ENCODE assay signal across 8 cellular contexts in genomic region chr9:73107489-73108069, GRCh38. TPM values are rescaled to one million over a fixed set of nuclear protein-coding genes. Genes with fewer than 3 reads are reported as not detected.
DNase-seq lines count a peak whose midpoint lies in the region; ATAC-seq and TF ChIP-seq lines count a peak whose summit lies in the region.
"Not testable (repeated sequence)": the region's sequence is repeated elsewhere in the genome, so short reads cannot be mapped to it uniquely, and the experiment has no call there.

No MANE protein-coding gene starts in this region.

- not testable (repeated sequence) for H3K4me3 ChIP-seq in BJ (ENCODE audit: low read depth, low read length); colonic mucosa

- POLR2A ChIA-PET in BJ (lab: Charles Lee), result not testable (repeated sequence)

- intact Hi-C loops in colonic mucosa (cut with DNase I), result loop anchor here (2.0 kb wide), 1 partner anchor 77 kb away; no protein-coding TSS in a partner anchor

- not testable (repeated sequence) for DNase-seq in BJ (ENCODE audit: low read depth); left lobe of liver (ENCODE audit: low spot score)
- DNase-seq in NCI-H748 treated with DMSO at 0.1 percent for 48 hours (lab: John Stamatoyannopoulos, UW) (peak; percentile 20), colonic mucosa (peak; percentile 66)
- DNase-seq in activated CD4-positive, alpha-beta T cell treated with anti-CD3 and anti-CD28 coated beads, Interleukin-2, amount 50 U/mL, for 24 hours (ENCODE audit: low read depth in 1 of 2, low spot score in 1 of 2), result peak; percentile 9 to 55
- DNase-seq in stimulated activated CD4-positive, alpha-beta T cell treated with anti-CD3 and anti-CD28 coated beads, Interleukin-4, amount 100 ng/mL, for 4 hours, result peak; percentile 34 to 55

- not testable (repeated sequence) for H3K9ac ChIP-seq in colonic mucosa (ENCODE audit: low read depth in 2 of 2, low read length in 2 of 2)

- CTCF ChIA-PET in BJ (lab: Yijun Ruan, JAX), result interaction anchor here (0.6 to 2.6 kb wide), 30 partner anchors 9 to 578 kb away, joined by 3 to 63 read pairs (median 4); partner anchors contain the start of gene ANXA1

- not testable (repeated sequence) for H3K9me3 ChIP-seq in colonic mucosa

- H3K27ac ChIP-seq in colonic mucosa, result not testable (repeated sequence)

- peak; percentile 92 for ATAC-seq in GM19328 (IDR thresholded peaks at IDR 0.05; ENCODE audit: unreplicated experiment)
- peak; percentile 71 for ATAC-seq in HG03196 (IDR thresholded peaks at IDR 0.05; ENCODE audit: unreplicated experiment)
- peak; percentile 82 for ATAC-seq in left lobe of liver

- not testable (repeated sequence) for H3K27me3 ChIP-seq in BJ (ENCODE audit: control insufficient read depth, insufficient read depth, low read length); colonic mucosa

- not testable (repeated sequence) for H3K4me1 ChIP-seq in colonic mucosa

- H3K36me3 ChIP-seq in BJ (ENCODE audit: control insufficient read depth, insufficient read depth, low read length); colonic mucosa: not testable (repeated sequence)

- TF ChIP-seq CTCF in BJ (IDR thresholded peaks at IDR 0.05; ENCODE audit: insufficient read depth, low read depth, low read length) (peak; percentile 82), colonic mucosa (IDR thresholded peaks at IDR 0.05) (peak; percentile 63)

RNA-seq across cellular contexts. Expression of gene ANXA1, which starts 44.1 kb away (rescaled TPM):
- 581 and 1,031 TPM in 2 replicates for polyA plus RNA-seq in BJ (2011; rRNA removed)
- polyA minus RNA-seq in BJ (2011; rRNA and poly(A)+ RNA removed), result 193 and 221 TPM in 2 replicates
- total RNA-seq in colonic mucosa (10 to 100 TPM; 19.7 to 58.2 TPM), left lobe of liver (3.7 TPM)
